In genomic region chr11:103528596-103528995, GRCh38 we compare ENCODE assay signal across 19 cellular contexts.
DNase-seq lines count a peak whose midpoint lies in the region; ATAC-seq and TF ChIP-seq lines count a peak whose summit lies in the region.
"Had no signal": no experiment of that assay in that cellular context is flagged by ENCODE, and none has a peak within 500 bp of the region (broad histone marks: within the 10 kb centered on the region; RNA-seq: fewer than 3 reads in every experiment).

No MANE protein-coding gene starts in this region.

- no peak for ATAC-seq in psoas muscle
- ATAC-seq: activated T-helper 17 cell treated with anti-CD3 and anti-CD28 coated beads, Interleukin-2, amount 50 U/mL, for 72 hours had no signal

- H3K27me3 ChIP-seq in neuron (ENCODE audit: insufficient read depth, low read length) (no peaks in the 10 kb centered on the region), psoas muscle (ENCODE audit: insufficient read depth in 3 of 3, low read length in 2 of 3) (no peaks in the 10 kb centered on the region)

- DNase-seq in AG10803 (ENCODE audit: low read depth) = peak; percentile 46
- peak; percentile 5 for DNase-seq in NCI-H748 treated with DMSO at 0.1 percent for 48 hours (lab: John Stamatoyannopoulos, UW)
- DNase-seq in astrocyte of the hippocampus (ENCODE audit: low read depth, low spot score) = peak; percentile 47
- no peak for DNase-seq in psoas muscle
- DNase-seq in NCI-H82 treated with DMSO at 0.1 percent for 48 hours (lab: John Stamatoyannopoulos, UW; ENCODE audit: unreplicated experiment) = no peak
- DNase-seq in iPS-NIHi11 (ENCODE audit: low spot score) = no peak
- no peak for DNase-seq in effector CD4-positive, alpha-beta T cell
- DNase-seq: activated B cell treated with CpG ODN at 0.5 μM for 24 hours; activated CD4-positive, alpha-beta T cell treated with anti-CD3 and anti-CD28 coated beads, Interleukin-2, amount 50 U/mL, for 4 hours; activated CD8-positive, alpha-beta memory T cell treated with anti-CD3 and anti-CD28 coated beads, Interleukin-2, amount 50 U/mL, for 48 hours; DMS79; GF-D8; NCI-H1694; NCI-H526 treated with DMSO at 0.1 percent for 48 hours; SHP77; small intestine; stimulated activated CD4-positive, alpha-beta T cell treated with anti-CD3 and anti-CD28 coated beads, Interleukin-2, amount 100 ng/mL, for 24 hours had no signal

- intact Hi-C loops in psoas muscle (cut with DNase I) = no loop called here

- H2AFZ ChIP-seq in neuron (ENCODE audit: low read depth, low read length) = peak overlapping the region; percentile 57

- H3K9me3 ChIP-seq in neuron (ENCODE audit: low read length) = no peaks in the 10 kb centered on the region
- H3K9me3 ChIP-seq in psoas muscle = no peaks in the 10 kb centered on the region

- WGBS in psoas muscle, 3 donors = 36 to 54% (median 50%) methylated on average over 2 of the region's 2 CpGs

- H3K36me3 ChIP-seq in neuron (ENCODE audit: insufficient read depth, low read length) (no peaks in the 10 kb centered on the region), psoas muscle (ENCODE audit: insufficient read depth in 1 of 2, low read depth in 1 of 2) (no peaks in the 10 kb centered on the region)

- H3K4me3 ChIP-seq in AG10803 (ENCODE audit: low read length) (no peak overlapping the region), neuron (ENCODE audit: low read length) (no peak overlapping the region), psoas muscle (no peak overlapping the region)

- no peak overlapping the region for H3K27ac ChIP-seq in psoas muscle

- TF ChIP-seq CTCF in AG10803 (conservative IDR thresholded peaks at IDR 0.05; ENCODE audit: low read length) = no peak
- TF ChIP-seq CTCF in psoas muscle (IDR thresholded peaks at IDR 0.05) = no peak

- H3K4me1 ChIP-seq in neuron (ENCODE audit: insufficient read depth, low read length) = peaks cover 13% of the 10 kb centered on the region
- H3K4me1 ChIP-seq in psoas muscle = no peaks in the 10 kb centered on the region

Comparison
In these comparisons a context has a peak if more than half of its experiments do, and no peak if none do; other contexts are left out.
1. DNase-seq: peak in AG10803 (single experiment), NCI-H748 treated with DMSO at 0.1 percent for 48 hours (single experiment) and astrocyte of the hippocampus (single experiment); none in psoas muscle (0 of 2), NCI-H82 treated with DMSO at 0.1 percent for 48 hours (single experiment), iPS-NIHi11 (single experiment) and effector CD4-positive, alpha-beta T cell (single experiment).